ENCODE assay signal across 15 cellular contexts in genomic region chr22:48167238-48167637, GRCh38.
"Had no signal": no experiment of that assay in that cellular context is flagged by ENCODE, and none has a peak within 500 bp of the region (broad histone marks: within the 10 kb centered on the region; RNA-seq: fewer than 3 reads in every experiment).

No MANE protein-coding gene starts in this region.

- DNase-seq: activated CD4-positive, alpha-beta T cell treated with anti-CD3 and anti-CD28 coated beads for 36 hours; activated CD8-positive, alpha-beta memory T cell treated with anti-CD3 and anti-CD28 coated beads, Interleukin-2, amount 50 U/mL, for 4 hours; activated CD8-positive, alpha-beta T cell treated with anti-CD3 and anti-CD28 coated beads for 36 hours; activated naive CD4-positive, alpha-beta T cell treated with anti-CD3 and anti-CD28 coated beads for 36 hours; left colon; mammary epithelial cell; mucosa of descending colon; naive thymus-derived CD8-positive, alpha-beta T cell; sigmoid colon; stimulated activated CD4-positive, alpha-beta T cell treated with anti-CD3 and anti-CD28 coated beads, Interleukin-12 subunit alpha, Interleukin-12 subunit beta, amount 100 ng/mL, for 4 hours; stimulated activated naive CD4-positive, alpha-beta T cell treated with Interleukin-2 at 50 U/mL for 16 hours; T1000; WERI-Rb-1 had no signal

- H3K4me3 ChIP-seq: cardiac muscle cell, esophagus muscularis mucosa, mucosa of descending colon, sigmoid colon had no signal

- H3K4me1 ChIP-seq: esophagus muscularis mucosa, sigmoid colon had no signal

- H3K9me3 ChIP-seq: esophagus muscularis mucosa, mucosa of descending colon, sigmoid colon had no signal

- H3K36me3 ChIP-seq: cardiac muscle cell, esophagus muscularis mucosa, sigmoid colon, WERI-Rb-1 had no signal

- ATAC-seq: activated CD4-positive, alpha-beta T cell treated with anti-CD3 and anti-CD28 coated beads for 36 hours; activated CD8-positive, alpha-beta T cell treated with anti-CD3 and anti-CD28 coated beads for 36 hours; left colon; mucosa of descending colon; naive thymus-derived CD8-positive, alpha-beta T cell had no signal

- H3K27me3 ChIP-seq: cardiac muscle cell, sigmoid colon had no signal

- H3K27ac ChIP-seq: cardiac muscle cell, esophagus muscularis mucosa, sigmoid colon, WERI-Rb-1 had no signal
